8 cellular contexts compared by ENCODE assay signal in the genomic region with DNA sequence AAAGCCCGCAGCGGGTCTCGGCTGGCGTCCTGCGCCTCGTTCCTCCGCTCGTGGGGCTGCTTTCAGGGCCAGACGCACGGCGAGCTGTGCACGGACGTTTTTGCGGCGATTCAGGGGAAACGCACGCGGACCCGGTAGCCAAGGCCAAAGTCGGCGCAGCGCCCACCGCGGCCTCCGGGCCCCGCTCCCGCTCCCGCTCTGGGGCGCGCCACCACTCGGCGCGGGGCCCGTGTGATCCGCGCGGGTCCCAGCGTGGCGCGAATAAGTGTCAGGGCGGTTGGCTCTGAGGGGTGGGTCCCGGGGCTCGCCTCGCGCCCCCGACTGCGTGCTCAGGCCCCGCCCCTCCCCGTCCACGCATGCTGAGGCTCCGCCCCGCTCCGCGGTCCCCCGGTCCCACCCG. TPM values are rescaled to one million over a fixed set of nuclear protein-coding genes. Genes with fewer than 3 reads are reported as not detected.
DNase-seq lines count a peak whose midpoint lies in the region; ATAC-seq and TF ChIP-seq lines count a peak whose summit lies in the region.

No MANE protein-coding gene starts in this region.

- CTCF ChIA-PET in AG04449 (lab: Yijun Ruan, JAX) = no interaction called here

- no peaks in the 10 kb centered on the region for H3K27me3 Mint-ChIP-seq in type B pancreatic cell

- peaks cover 8 to 12% of the 10 kb centered on the region in 2 donors for H3K4me1 ChIP-seq in left lung

- H3K36me3 ChIP-seq in left lung = peaks cover 0 to 1% of the 10 kb centered on the region in 2 donors

- H3K4me1 Mint-ChIP-seq in type B pancreatic cell (ENCODE audit: unreplicated experiment) = peaks cover 24% of the 10 kb centered on the region

- no peak overlapping the region for H3K27ac Mint-ChIP-seq in type B pancreatic cell

- H3K27ac ChIP-seq in left lung = peak overlapping the region in 1 of 2 donors; percentile 37

- peaks cover 12% of the 10 kb centered on the region for H3K36me3 Mint-ChIP-seq in type B pancreatic cell

- no peak for DNase-seq in AG04449 (ENCODE audit: low read depth, low spot score)
- DNase-seq in left lung = no peak
- DNase-seq in type B pancreatic cell (ENCODE audit: extremely low spot score, unreplicated experiment) = no peak
- no peak for DNase-seq in NCI-H1092 (lab: John Stamatoyannopoulos, UW)
- DNase-seq in Ammon's horn (ENCODE audit: low spot score) = no peak

- intact Hi-C loops in left lung (cut with DNase I) = no loop called here

- H3K4me3 Mint-ChIP-seq in type B pancreatic cell = peak overlapping the region; percentile 69

- peaks cover 0 to 7% of the 10 kb centered on the region in 2 donors for H3K27me3 ChIP-seq in left lung

- POLR2A ChIA-PET in AG04449 (lab: Yijun Ruan, JAX) = no interaction called here

- H3K9me3 Mint-ChIP-seq in type B pancreatic cell = peaks cover 2% of the 10 kb centered on the region

- peaks cover 0 to 4% of the 10 kb centered on the region in 2 donors for H3K9me3 ChIP-seq in left lung

- peak; percentile 24 for ATAC-seq in GM21737 (IDR thresholded peaks at IDR 0.05; ENCODE audit: unreplicated experiment)
- no peak for ATAC-seq in left lung
- no peak for ATAC-seq in HG02852 (IDR thresholded peaks at IDR 0.05; ENCODE audit: unreplicated experiment)

- peak overlapping the region; percentile 63 for H3K4me3 ChIP-seq in AG04449 (ENCODE audit: low read depth, low read length)
- H3K4me3 ChIP-seq in WI38 (ENCODE audit: low read depth, low read length) = peak overlapping the region; percentile 46
- peak overlapping the region; percentile 45 to 97 for H3K4me3 ChIP-seq in left lung

- TF ChIP-seq CTCF in AG04449 (IDR thresholded peaks at IDR 0.05; ENCODE audit: insufficient read depth, low read length, missing control alignments) (no peak), WI38 (IDR thresholded peaks at IDR 0.05; ENCODE audit: low read depth, low read length) (no peak), left lung (IDR thresholded peaks at IDR 0.05) (no peak), type B pancreatic cell (conservative IDR thresholded peaks at IDR 0.05) (no peak)

RNA-seq across cellular contexts. Expression of a gene that starts 0.7 kb away (rescaled TPM):
- 10 to 100 TPM; 87.2 to 89.6 TPM for total RNA-seq in left lung
- total RNA-seq in type B pancreatic cell (ENCODE audit: low replicate concordance) = 65.4 and 104 TPM in 2 replicates

RNA-seq across cellular contexts. Expression of a gene that starts 15.8 kb away (rescaled TPM):
- total RNA-seq in left lung = 10 to 100 TPM; 17.7 to 28.1 TPM
- 30.3 and 31.3 TPM in 2 replicates for total RNA-seq in type B pancreatic cell (ENCODE audit: low replicate concordance)

RNA-seq across cellular contexts. Expression of a gene that starts 34.7 kb away (rescaled TPM):
- 10 to 100 TPM; 24.7 to 30.0 TPM for total RNA-seq in left lung
- 36.5 and 42.5 TPM in 2 replicates for total RNA-seq in type B pancreatic cell (ENCODE audit: low replicate concordance)

RNA-seq across cellular contexts. Expression of a gene that starts 52.7 kb away (rescaled TPM):
- total RNA-seq in left lung (10 to 100 TPM in 1 of 2 donors, 1 to 10 TPM in 1; 6.8 to 10.2 TPM), type B pancreatic cell (ENCODE audit: low replicate concordance) (16.7 and 18.9 TPM in 2 replicates)
